ENCODE assay signal across 1 cellular context in genomic region chr10:132452651-132453469, GRCh38.
TF ChIP-seq lines count a peak whose summit lies in the region.

No MANE protein-coding gene starts in this region.

TF ChIP-seq in HepG2, 621 proteins besides CTCF, POLR2A, EP300 and RAD21 (continued from another document and continues in another):
- TF ChIP-seq PAXIP1 (CRISPR knock-in tag; conservative IDR thresholded peaks at IDR 0.05) (0 out of 2 replicates have a peak, but pooled peaks have one; percentile 39), SNRNP70 (IDR thresholded peaks at IDR 0.05; ENCODE audit: low read depth, low read length) (no peak), ZNF138 (CRISPR knock-in tag; IDR thresholded peaks at IDR 0.05; ENCODE audit: low read depth) (no peak), RFX3 (CRISPR knock-in tag; IDR thresholded peaks at IDR 0.05) (no peak), SP4 (CRISPR knock-in tag; IDR thresholded peaks at IDR 0.05) (peak; percentile 81), ATF4 (CRISPR knock-in tag; IDR thresholded peaks at IDR 0.05) (no peak), AGO2 (optimal IDR thresholded peaks at IDR 0.05; ENCODE audit: low read depth, low read length) (no peak), ZNF225 (CRISPR knock-in tag; IDR thresholded peaks at IDR 0.05) (no peak), TRIM24 (CRISPR knock-in tag; IDR thresholded peaks at IDR 0.05) (no peak), FOXA3 (CRISPR knock-in tag; IDR thresholded peaks at IDR 0.05) (0 out of 2 replicates have a peak, but pooled peaks have one; percentile 7), ZEB1 (IDR thresholded peaks at IDR 0.05; ENCODE audit: insufficient replicate concordance, low read depth) (peak; percentile 64), EZH2 (conservative IDR thresholded peaks at IDR 0.05; ENCODE audit: low read depth, low read length) (no peak), PHF20 (CRISPR knock-in tag; IDR thresholded peaks at IDR 0.05) (peak; percentile 54), SMYD3 (CRISPR knock-in tag; IDR thresholded peaks at IDR 0.05) (no peak), ZNF281 (CRISPR knock-in tag; IDR thresholded peaks at IDR 0.05; ENCODE audit: borderline replicate concordance) (no peak), ZBTB4 (CRISPR knock-in tag; IDR thresholded peaks at IDR 0.05; ENCODE audit: borderline replicate concordance) (no peak), MEIS1 (CRISPR knock-in tag; IDR thresholded peaks at IDR 0.05; ENCODE audit: borderline replicate concordance) (no peak), ZNF850 (CRISPR knock-in tag; conservative IDR thresholded peaks at IDR 0.05) (no peak), HMG20B (CRISPR knock-in tag; conservative IDR thresholded peaks at IDR 0.05) (no peak), ZNF407 (CRISPR knock-in tag; IDR thresholded peaks at IDR 0.05; ENCODE audit: not compliant biosample characterization) (no peak), HDAC1 (CRISPR knock-in tag; IDR thresholded peaks at IDR 0.05) (no peak), MYPOP (CRISPR knock-in tag; IDR thresholded peaks at IDR 0.05) (no peak), ZNF431 (CRISPR knock-in tag; IDR thresholded peaks at IDR 0.05; ENCODE audit: borderline replicate concordance, low read depth) (no peak), ZNF3 (CRISPR knock-in tag; IDR thresholded peaks at IDR 0.05) (no peak), ZNF513 (CRISPR knock-in tag; conservative IDR thresholded peaks at IDR 0.05) (no peak), ZNF768 (CRISPR knock-in tag; IDR thresholded peaks at IDR 0.05) (no peak), ZBTB7A (CRISPR knock-in tag; IDR thresholded peaks at IDR 0.05) (peak; percentile 63; the same call in 1 of the 2 replicates), RFXANK (CRISPR knock-in tag; IDR thresholded peaks at IDR 0.05) (no peak), ZNF296 (CRISPR knock-in tag; conservative IDR thresholded peaks at IDR 0.05) (no peak), E2F1 (CRISPR knock-in tag; IDR thresholded peaks at IDR 0.05) (no peak), SAFB2 (CRISPR knock-in tag; IDR thresholded peaks at IDR 0.05; ENCODE audit: borderline replicate concordance, low read depth) (no peak), ZNF724P (CRISPR knock-in tag; IDR thresholded peaks at IDR 0.05; ENCODE audit: borderline replicate concordance) (no peak), ZNF264 (CRISPR knock-in tag; IDR thresholded peaks at IDR 0.05) (no peak), NFRKB (IDR thresholded peaks at IDR 0.05) (no peak), ZSCAN30 (CRISPR knock-in tag; IDR thresholded peaks at IDR 0.05) (no peak), ZNF597 (CRISPR knock-in tag; IDR thresholded peaks at IDR 0.05) (no peak)
